Comparison of ENCODE assay signal across 18 cellular contexts in genomic region chr10:83835948-83836641, GRCh38.
"Had no signal": no experiment of that assay in that cellular context is flagged by ENCODE, and none has a peak within 500 bp of the region (broad histone marks: within the 10 kb centered on the region; RNA-seq: fewer than 3 reads in every experiment).

No MANE protein-coding gene starts in this region.

- H2AFZ ChIP-seq: parathyroid adenoma had no signal

- H3K27ac ChIP-seq: parathyroid adenoma, right lobe of liver, stomach, thyroid gland had no signal

- DNase-seq: dorsolateral prefrontal cortex; effector CD4-positive, alpha-beta T cell; naive thymus-derived CD4-positive, alpha-beta T cell; occipital lobe; right lobe of liver; small intestine; stimulated activated CD4-positive, alpha-beta T cell treated with anti-CD3 and anti-CD28 coated beads, Interleukin-12 subunit alpha, Interleukin-12 subunit beta, amount 100 ng/mL, for 4 hours; stimulated activated CD4-positive, alpha-beta T cell treated with anti-CD3 and anti-CD28 coated beads, Interleukin-1b, Interleukin-23, amount 100 ng/mL, for 48 hours; stimulated activated CD4-positive, alpha-beta T cell treated with anti-CD3 and anti-CD28 coated beads, Interleukin-4, amount 100 ng/mL, for 24 hours; stimulated activated naive CD4-positive, alpha-beta T cell treated with Interleukin-2 at 50 U/mL for 16 hours; stomach; thyroid gland; trophoblast cell had no signal

- H3K79me2 ChIP-seq: parathyroid adenoma had no signal

- H3K4me1 ChIP-seq: parathyroid adenoma, right lobe of liver, stomach, thyroid gland had no signal

- H3K36me3 Mint-ChIP-seq: memory B cell; naive thymus-derived CD4-positive, alpha-beta T cell; stimulated activated effector memory CD8-positive, alpha-beta T cell treated with anti-CD3 and anti-CD28 coated beads, Interleukin-12 subunit alpha, Interleukin-12 subunit beta, amount 100 ng/mL, for 72 hours had no signal

- H3K9me3 ChIP-seq: right lobe of liver, stomach, thyroid gland had no signal

- H3K9me3 Mint-ChIP-seq: memory B cell had no signal

- H3K4me3 ChIP-seq: dorsolateral prefrontal cortex, lung, right lobe of liver, stomach, thyroid gland had no signal

- H3K36me3 ChIP-seq: right lobe of liver, stomach, thyroid gland had no signal

- H3K4me3 Mint-ChIP-seq: memory B cell; naive thymus-derived CD4-positive, alpha-beta T cell; stimulated activated effector memory CD8-positive, alpha-beta T cell treated with anti-CD3 and anti-CD28 coated beads, Interleukin-12 subunit alpha, Interleukin-12 subunit beta, amount 100 ng/mL, for 72 hours had no signal

- H3K4me1 Mint-ChIP-seq: memory B cell; naive thymus-derived CD4-positive, alpha-beta T cell; stimulated activated effector memory CD8-positive, alpha-beta T cell treated with anti-CD3 and anti-CD28 coated beads, Interleukin-12 subunit alpha, Interleukin-12 subunit beta, amount 100 ng/mL, for 72 hours had no signal

- H3K27ac Mint-ChIP-seq: memory B cell; naive thymus-derived CD4-positive, alpha-beta T cell; progenitor cell of endocrine pancreas; stimulated activated effector memory CD8-positive, alpha-beta T cell treated with anti-CD3 and anti-CD28 coated beads, Interleukin-12 subunit alpha, Interleukin-12 subunit beta, amount 100 ng/mL, for 72 hours had no signal

- H3K27me3 ChIP-seq: dorsolateral prefrontal cortex, right lobe of liver, stomach, thyroid gland had no signal

- H3K27me3 Mint-ChIP-seq: memory B cell, progenitor cell of endocrine pancreas had no signal
